Comparison of ENCODE assay signal across 9 cellular contexts in the genomic region with DNA sequence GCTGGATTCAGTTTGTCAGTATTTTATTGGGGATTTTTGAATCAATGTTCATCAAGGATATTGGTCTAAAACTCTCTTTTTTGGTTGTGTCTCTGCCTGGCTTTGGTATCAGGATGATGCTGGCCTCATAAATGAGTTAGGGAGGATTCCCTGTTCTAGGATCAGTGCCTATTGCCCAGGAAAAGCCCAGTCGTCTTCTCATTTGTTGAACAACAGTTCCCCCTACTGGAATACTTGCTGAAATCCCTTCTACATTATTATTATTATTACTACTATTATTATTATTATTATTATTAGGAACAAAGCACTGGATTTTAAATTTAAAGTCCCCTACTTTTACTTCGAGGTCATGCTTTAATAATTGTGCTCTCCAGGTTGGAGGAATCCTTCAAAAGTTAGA.
DNase-seq lines count a peak whose midpoint lies in the region; ATAC-seq, FAIRE-seq and TF ChIP-seq lines count a peak whose summit lies in the region.
"Had no signal": no experiment of that assay in that cellular context is flagged by ENCODE, and none has a peak within 500 bp of the region (broad histone marks: within the 10 kb centered on the region; RNA-seq: fewer than 3 reads in every experiment).

No MANE protein-coding gene starts in this region.

- TF ChIP-seq CTCF in GM12865 (IDR thresholded peaks at IDR 0.05; ENCODE audit: insufficient read depth, low read depth, low read length, missing control alignments) (peak; percentile 5), OCI-LY3 (IDR thresholded peaks at IDR 0.05; ENCODE audit: low read depth, low read length) (peak; percentile 23), foreskin keratinocyte (conservative IDR thresholded peaks at IDR 0.05) (peak; percentile 57), pancreas (IDR thresholded peaks at IDR 0.05) (peak in 1 of 4 donors; percentile 12)

- intact Hi-C loops in pancreas (cut with DNase I) = no loop called here

- H3K4me3 ChIP-seq in GM12865 (ENCODE audit: low read depth, low read length) = no peak overlapping the region
- H3K4me3 ChIP-seq in OCI-LY3 (ENCODE audit: low read length) = no peak overlapping the region
- no peak overlapping the region for H3K4me3 ChIP-seq in pancreas

- H3K36me3 ChIP-seq in OCI-LY3 (replicated peaks; ENCODE audit: low read depth, low read length) (no peaks in the 10 kb centered on the region), pancreas (no peaks in the 10 kb centered on the region)

- no peak overlapping the region for H3K9ac ChIP-seq in OCI-LY3 (ENCODE audit: low read length)

- no peak overlapping the region for H2AFZ ChIP-seq in OCI-LY3 (ENCODE audit: low read depth, low read length)

- H3K27ac ChIP-seq in OCI-LY3 (ENCODE audit: low read length) (no peak overlapping the region), foreskin keratinocyte (no peak overlapping the region), pancreas (no peak overlapping the region)

- ATAC-seq in foreskin keratinocyte = no peak
- ATAC-seq in pancreas = no peak

- DNase-seq in A172 (ENCODE audit: low spot score) (peak; percentile 25), GM12865 (ENCODE audit: low read depth) (peak; percentile 1), foreskin keratinocyte (peak in 1 of 2 donors; percentile 23), cortex of kidney (lab: John Stamatoyannopoulos, UW) (no peak), dermis blood vessel endothelial cell (no peak), pancreas (no peak)
- no peak for DNase-seq in activated CD4-positive, CD25-positive, alpha-beta regulatory T cell treated with anti-CD3 and anti-CD28 coated beads, Interleukin-2, amount 50 U/mL, for 72 hours
- DNase-seq: anterior cingulate cortex had no signal

- no peak for FAIRE-seq in pancreas (lab: Jason Lieb, UNC)

- no peaks in the 10 kb centered on the region for H3K9me3 ChIP-seq in OCI-LY3 (ENCODE audit: insufficient read depth, low read length)
- H3K9me3 ChIP-seq in pancreas = no peaks in the 10 kb centered on the region

- H3K79me2 ChIP-seq in OCI-LY3 (ENCODE audit: low read length) = no peaks in the 10 kb centered on the region

- H3K27me3 ChIP-seq in OCI-LY3 (ENCODE audit: low read depth, low read length) (no peaks in the 10 kb centered on the region), foreskin keratinocyte (no peaks in the 10 kb centered on the region), pancreas (no peaks in the 10 kb centered on the region)

- H3K4me1 ChIP-seq in OCI-LY3 (ENCODE audit: low read length) = no peaks in the 10 kb centered on the region
- no peaks in the 10 kb centered on the region for H3K4me1 ChIP-seq in foreskin keratinocyte
- no peaks in the 10 kb centered on the region for H3K4me1 ChIP-seq in pancreas

- H4K20me1 ChIP-seq in OCI-LY3 (ENCODE audit: insufficient read depth, low read length) = no peaks in the 10 kb centered on the region

- no peak overlapping the region for H3K4me2 ChIP-seq in OCI-LY3 (ENCODE audit: low read length)

- WGBS in pancreas, 2 donors = 7 to 15% methylated on average over 2 of the region's 2 CpGs

Comparison
In these comparisons a context has a peak if more than half of its experiments do, and no peak if none do; other contexts are left out.
1. DNase-seq: peak in A172 (single experiment) and GM12865 (single experiment); none in activated CD4-positive, CD25-positive, alpha-beta regulatory T cell treated with anti-CD3 and anti-CD28 coated beads, Interleukin-2, amount 50 U/mL, for 72 hours (single experiment), cortex of kidney (single experiment), dermis blood vessel endothelial cell (single experiment) and pancreas (0 of 6).